ENCODE assay signal across 8 cellular contexts in genomic region chr3:196684548-196685407, GRCh38. TPM values are rescaled to one million over a fixed set of nuclear protein-coding genes. Genes with fewer than 3 reads are reported as not detected.
DNase-seq lines count a peak whose midpoint lies in the region; ATAC-seq, FAIRE-seq and TF ChIP-seq lines count a peak whose summit lies in the region.

No MANE protein-coding gene starts in this region.

- ATAC-seq in GM21529 (IDR thresholded peaks at IDR 0.05; ENCODE audit: unreplicated experiment) (peak; percentile 91), gastroesophageal sphincter (no peak)

- TF ChIP-seq EP300 in gastroesophageal sphincter (IDR thresholded peaks at IDR 0.05): no peak
- no peak for TF ChIP-seq EP300 in transverse colon (IDR thresholded peaks at IDR 0.05; ENCODE audit: low read depth)

- no peak overlapping the region for H2AK5ac ChIP-seq in trophoblast cell (ENCODE audit: low read length)

- no peaks in the 10 kb centered on the region for H3K79me2 ChIP-seq in trophoblast cell (ENCODE audit: control insufficient read depth, insufficient read depth, low read length, poor library complexity)

- H3K4ac ChIP-seq in trophoblast cell (ENCODE audit: low read depth, low read length): no peak overlapping the region

- no peak overlapping the region for H3K9ac ChIP-seq in trophoblast cell (ENCODE audit: low read length)

- peak; percentile 90 to 93 (median 92) for TF ChIP-seq CTCF in gastroesophageal sphincter (IDR thresholded peaks at IDR 0.05)
- TF ChIP-seq CTCF in transverse colon (IDR thresholded peaks at IDR 0.05): peak; percentile 88 to 94 (median 91)

- H3K36me3 ChIP-seq in gastroesophageal sphincter: no peaks in the 10 kb centered on the region
- H3K36me3 ChIP-seq in trophoblast cell (ENCODE audit: control insufficient read depth in 1 of 2, insufficient read depth in 2 of 2, low read length in 2 of 2): no peaks in the 10 kb centered on the region
- no peaks in the 10 kb centered on the region for H3K36me3 ChIP-seq in transverse colon

- H3K9me3 ChIP-seq in gastroesophageal sphincter (no peaks in the 10 kb centered on the region), trophoblast cell (ENCODE audit: insufficient read depth, low read depth, low read length) (no peaks in the 10 kb centered on the region), transverse colon (no peaks in the 10 kb centered on the region)

- intact Hi-C loops in transverse colon (cut with DNase I; ENCODE audit: low total_unique reads): loop anchor here (1.0 kb wide), 1 partner anchor 75 kb away; no protein-coding TSS in a partner anchor

- no peak overlapping the region for H2BK12ac ChIP-seq in trophoblast cell (ENCODE audit: low read length)

- no peak overlapping the region for H3K4me3 ChIP-seq in gastroesophageal sphincter
- H3K4me3 ChIP-seq in trophoblast cell (ENCODE audit: low read depth, low read length): no peak overlapping the region
- no peak overlapping the region for H3K4me3 ChIP-seq in transverse colon

- H2AFZ ChIP-seq in trophoblast cell (ENCODE audit: insufficient read depth, low read length, poor library complexity): no peak overlapping the region

- FAIRE-seq in RCC 7860 (lab: Jason Lieb, UNC): no peak

- H2BK5ac ChIP-seq in trophoblast cell (ENCODE audit: low read depth, low read length, poor library complexity): no peak overlapping the region

- H3K23ac ChIP-seq in trophoblast cell (ENCODE audit: low read length): no peak overlapping the region

- H3K14ac ChIP-seq in trophoblast cell (ENCODE audit: low read length): no peak overlapping the region

- H3K27me3 ChIP-seq in gastroesophageal sphincter (no peaks in the 10 kb centered on the region), trophoblast cell (ENCODE audit: insufficient read depth, low read length) (no peaks in the 10 kb centered on the region), transverse colon (no peaks in the 10 kb centered on the region)

- H3K4me1 ChIP-seq in gastroesophageal sphincter (peaks cover 0 to 11% (median 5%) of the 10 kb centered on the region in 3 donors), trophoblast cell (ENCODE audit: control insufficient read depth in 1 of 2, insufficient read depth in 2 of 2, low read length in 2 of 2) (no peaks in the 10 kb centered on the region), transverse colon (peaks cover 0 to 9% (median 2%) of the 10 kb centered on the region in 4 donors)

- no peak overlapping the region for H4K8ac ChIP-seq in trophoblast cell (ENCODE audit: low read depth, low read length)

- peak overlapping the region in 1 of 4 donors; percentile 42 for H3K27ac ChIP-seq in gastroesophageal sphincter
- H3K27ac ChIP-seq in trophoblast cell (ENCODE audit: low read depth, low read length): no peak overlapping the region
- no peak overlapping the region for H3K27ac ChIP-seq in transverse colon

- DNase-seq in DMS79 (lab: John Stamatoyannopoulos, UW): peak; percentile 31
- DNase-seq in KBM-7: peak; percentile 97
- DNase-seq in RCC 7860 (ENCODE audit: low spot score): peak; percentile 47
- DNase-seq in activated T-helper 1 cell treated with anti-CD3 and anti-CD28 coated beads, Interleukin-2, amount 50 U/mL, for 16 hours (ENCODE audit: low read depth in 1 of 2, low spot score in 1 of 2): peak; percentile 28 to 32
- DNase-seq in trophoblast cell: peak; percentile 79 to 88
- DNase-seq in transverse colon: peak; percentile 71

- TF ChIP-seq POLR2A in gastroesophageal sphincter (IDR thresholded peaks at IDR 0.05): no peak
- TF ChIP-seq POLR2A in transverse colon (IDR thresholded peaks at IDR 0.05): no peak

- H4K91ac ChIP-seq in trophoblast cell (ENCODE audit: low read depth, low read length): no peak overlapping the region

- H3K79me1 ChIP-seq in trophoblast cell (ENCODE audit: low read length): no peaks in the 10 kb centered on the region

- no peak overlapping the region for H4K12ac ChIP-seq in trophoblast cell (ENCODE audit: low read depth, low read length)

- 38 to 40% methylated on average over 19 to 24 of the region's 24 CpGs for WGBS in gastroesophageal sphincter (ENCODE audit: low coverage in 1 of 2), 2 donors
- no CpG with 5 or more reads among the region's 24 CpGs for WGBS in trophoblast cell (ENCODE audit: extremely low coverage, insufficient coverage, insufficient read length)
- 32 to 38% methylated on average over 19 to 24 of the region's 24 CpGs for WGBS in transverse colon (ENCODE audit: low coverage in 1 of 2), 2 donors

- H2BK120ac ChIP-seq in trophoblast cell (ENCODE audit: insufficient read depth, low read length, poor library complexity): no peak overlapping the region

- H3K4me2 ChIP-seq in trophoblast cell (ENCODE audit: low read length): no peak overlapping the region

- H3K18ac ChIP-seq in trophoblast cell (ENCODE audit: low read length): no peak overlapping the region

- in situ Hi-C loops in KBM-7 (cut with MboI; ENCODE audit: low pct_unique_long_range_greater_than_20kb, low sequenced_read_pairs) (no loop called here), transverse colon (cut with MboI; ENCODE audit: low pct_ligation_motif_present in 1 of 4, low pct_unique_long_range_greater_than_20kb in 1 of 4, low sequenced_read_pairs in 3 of 4) (loop anchor here (5.0 to 10.0 kb wide), 2 partner anchors 77 to 80 kb away; no protein-coding TSS in a partner anchor)

RNA-seq across cellular contexts. Expression of gene CEP19, which starts 27.3 kb away (rescaled TPM):
- total RNA-seq in gastroesophageal sphincter: 1 to 10 TPM; 1.1 to 4.9 (median 2.9) TPM
- polyA plus RNA-seq in trophoblast cell (2013): 1.7 and 2.1 TPM in 2 replicates
- 1 to 10 TPM in 2 of 4 donors, under 1 TPM in 1, not detected in 1; 0.32 to 2.2 (median 1.8) TPM for total RNA-seq in transverse colon

RNA-seq across cellular contexts. Expression of gene PIGX, which starts 27.4 kb away (rescaled TPM):
- total RNA-seq in gastroesophageal sphincter (10 to 100 TPM; 23.8 to 35.6 (median 30.4) TPM), transverse colon (10 to 100 TPM in 3 of 4 donors, 1 to 10 TPM in 1; 4.0 to 36.3 (median 23.6) TPM)
- 13.0 and 14.8 TPM in 2 replicates for polyA plus RNA-seq in trophoblast cell (2013)

RNA-seq across cellular contexts. Expression of gene NRROS, which starts 45.3 kb away (rescaled TPM):
- total RNA-seq in gastroesophageal sphincter (10 to 100 TPM in 1 of 4 donors, 1 to 10 TPM in 3; 6.6 to 14.2 (median 8.4) TPM), transverse colon (1 to 10 TPM in 2 of 4 donors, not detected in 2; 2.5 to 3.7 TPM)
- 0.01 TPM in 1 of 2 replicates, not detected in the other for polyA plus RNA-seq in trophoblast cell (2013)

RNA-seq across cellular contexts. Expression of gene PAK2, which starts 54.9 kb away (rescaled TPM):
- total RNA-seq in gastroesophageal sphincter: 10 to 100 TPM; 46.5 to 69.5 (median 61.8) TPM
- polyA plus RNA-seq in trophoblast cell (2013): 38.4 and 40.0 TPM in 2 replicates
- 10 to 100 TPM; 16.3 to 54.5 (median 36.7) TPM for total RNA-seq in transverse colon

Comparison
In these comparisons a context has a peak if more than half of its experiments do, and no peak if none do; other contexts are left out.
1. DNase-seq: peak in every context shown above with its lines; median percentile 97 in KBM-7; 84 in trophoblast cell; 71 in transverse colon; 47 in RCC 7860; 31 in DMS79; 30 in activated T-helper 1 cell treated with anti-CD3 and anti-CD28 coated beads, Interleukin-2, amount 50 U/mL, for 16 hours.